In the genomic region with DNA sequence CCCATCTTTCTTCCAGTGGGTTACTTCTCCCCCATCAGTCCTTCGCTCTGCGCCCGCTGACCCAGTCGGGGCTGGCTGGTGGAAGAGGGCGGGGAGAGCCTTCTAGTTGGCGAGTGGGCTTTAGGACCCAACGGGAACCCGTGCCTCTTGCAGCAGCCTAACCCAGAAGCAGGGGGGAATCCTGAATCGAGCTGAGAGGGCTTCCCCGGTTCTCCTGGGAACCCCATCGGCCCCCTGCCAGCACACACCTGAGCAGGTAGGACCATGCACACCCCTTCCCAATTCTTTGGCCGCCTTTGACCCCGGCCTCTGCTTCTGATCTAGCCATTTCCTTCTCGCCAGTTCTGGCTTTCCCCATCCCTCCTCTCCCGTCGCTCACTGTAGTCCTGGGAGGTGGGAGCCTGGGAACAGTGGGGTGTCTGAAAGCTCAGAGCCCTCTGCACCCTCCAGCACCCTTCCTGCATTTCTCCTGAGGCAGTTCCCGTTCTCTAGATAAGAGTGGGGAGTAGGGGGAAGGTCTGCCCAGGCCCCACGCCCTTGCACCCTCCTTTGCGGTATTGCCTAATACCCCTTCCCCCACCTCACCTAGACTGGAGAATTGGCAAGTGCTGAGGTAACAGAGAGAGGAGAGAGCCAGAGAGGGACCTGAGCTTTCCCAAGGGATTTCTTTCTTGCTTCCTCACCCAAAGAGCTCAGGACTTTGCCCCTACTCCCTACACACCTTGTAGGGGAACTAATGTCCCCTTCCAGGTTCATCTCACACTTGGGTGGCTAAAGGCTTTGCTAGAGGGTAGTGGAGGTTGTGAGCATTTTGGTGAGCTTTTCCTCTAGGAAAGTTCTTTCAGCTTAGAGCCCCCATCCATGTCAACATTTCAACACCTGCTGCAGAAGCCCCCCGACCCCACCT, we compare ENCODE assay signal across 8 cellular contexts. TPM values are rescaled to one million over a fixed set of nuclear protein-coding genes. Genes with fewer than 3 reads are reported as not detected.
DNase-seq lines count a peak whose midpoint lies in the region; ATAC-seq, FAIRE-seq and TF ChIP-seq lines count a peak whose summit lies in the region.

A gene (plus strand): TSS at position 150 of the 907 bp plus-strand sequence. CDS start 22,039 bp downstream, outside the sequence.

- TF ChIP-seq CTCF in bronchial epithelial cell (IDR thresholded peaks at IDR 0.05; ENCODE audit: insufficient read depth, low read length, severe bottlenecking) (no peak), kidney epithelial cell (IDR thresholded peaks at IDR 0.05; ENCODE audit: insufficient read depth, low read length, poor library complexity, severe bottlenecking) (no peak)

- H3K27me3 ChIP-seq in bronchial epithelial cell (ENCODE audit: control insufficient read depth, insufficient read depth, low read length) (no peaks in the 10 kb centered on the region), kidney epithelial cell (ENCODE audit: control insufficient read depth, insufficient read depth, low read length) (no peaks in the 10 kb centered on the region)

- no peaks in the 10 kb centered on the region for H3K36me3 ChIP-seq in bronchial epithelial cell (ENCODE audit: control insufficient read depth, insufficient read depth, low read length)
- H3K36me3 ChIP-seq in kidney epithelial cell (ENCODE audit: control insufficient read depth, insufficient read depth, low read length) = no peaks in the 10 kb centered on the region

- no peak for ATAC-seq in HG03565 (IDR thresholded peaks at IDR 0.05; ENCODE audit: unreplicated experiment)
- no peak for ATAC-seq in HG02884 (IDR thresholded peaks at IDR 0.05; ENCODE audit: unreplicated experiment)

- H3K4me3 ChIP-seq in bronchial epithelial cell (ENCODE audit: low read depth, low read length) (peak within 1 kb of the TSS; percentile 65), kidney epithelial cell (ENCODE audit: low read depth, low read length) (peak within 1 kb of the TSS; percentile 58)

- no peak for FAIRE-seq in bronchial epithelial cell (lab: Jason Lieb, UNC)

- peak; percentile 32 for DNase-seq in DMS79 treated with DMSO at 0.1 percent for 48 hours (lab: John Stamatoyannopoulos, UW)
- DNase-seq in DMS79 (lab: John Stamatoyannopoulos, UW) = no peak
- peak; percentile 22 for DNase-seq in NCI-H526 treated with DMSO at 0.1 percent for 48 hours (lab: John Stamatoyannopoulos, UW)
- DNase-seq in bronchial epithelial cell (ENCODE audit: low read depth) = no peak
- DNase-seq in kidney epithelial cell (ENCODE audit: low read depth) = no peak
- peak; percentile 57 for DNase-seq in stimulated activated CD8-positive, alpha-beta memory T cell treated with anti-CD3 and anti-CD28 coated beads, Interleukin-4, amount 100 ng/mL, for 48 hours

RNA-seq across cellular contexts. Expression of the gene that starts here (rescaled TPM):
- total RNA-seq in bronchial epithelial cell = 1.3 and 2.3 TPM in 2 replicates
- 48.2 and 57.2 TPM in 2 replicates for total RNA-seq in kidney epithelial cell

Comparison
In these comparisons a context has a peak if more than half of its experiments do, and no peak if none do; other contexts are left out.
1. RNA of the gene that starts here (total RNA-seq): 48.2 to 57.2 TPM in kidney epithelial cell; 1.3 to 2.3 TPM in bronchial epithelial cell; every median in the first group is over 10 times any median in the second.
2. DNase-seq: peak in DMS79 treated with DMSO at 0.1 percent for 48 hours (single experiment), NCI-H526 treated with DMSO at 0.1 percent for 48 hours (single experiment) and stimulated activated CD8-positive, alpha-beta memory T cell treated with anti-CD3 and anti-CD28 coated beads, Interleukin-4, amount 100 ng/mL, for 48 hours (single experiment); none in DMS79 (single experiment), bronchial epithelial cell (single experiment) and kidney epithelial cell (single experiment).